In the genomic region with DNA sequence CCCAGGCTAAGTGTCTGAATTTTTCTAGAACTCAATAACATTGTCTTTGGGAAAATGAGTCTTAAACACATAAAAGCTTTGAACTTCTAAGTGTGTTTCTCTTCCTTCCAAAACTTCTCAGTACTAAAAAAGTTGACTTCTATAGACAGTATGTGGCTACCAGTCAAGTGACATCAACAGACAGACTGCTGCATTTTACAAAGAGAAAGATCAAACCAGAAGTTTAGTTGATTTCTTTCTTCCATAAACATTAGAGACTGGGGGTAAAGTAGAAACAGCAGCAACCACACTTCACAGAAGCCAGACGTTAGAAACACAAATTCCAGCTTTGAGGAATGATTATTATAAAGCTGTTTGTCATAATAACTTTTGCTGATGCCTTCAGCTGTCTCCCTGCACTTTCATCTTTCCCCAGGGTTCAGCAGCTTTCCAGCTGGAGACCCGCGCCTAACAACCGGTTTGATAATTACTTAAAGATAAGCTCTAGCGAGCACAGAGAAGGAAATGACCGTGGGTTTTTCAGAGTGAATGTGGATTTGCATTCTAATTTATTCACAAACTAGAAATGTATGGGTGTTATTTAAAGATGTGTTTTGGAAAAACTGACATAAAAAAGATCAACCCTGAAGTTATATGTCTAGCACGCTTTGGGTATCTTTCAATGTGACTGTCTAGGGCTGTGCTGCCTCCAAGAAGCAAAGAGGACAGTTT, we compare ENCODE assay signal across 10 cellular contexts. TPM values are rescaled to one million over a fixed set of nuclear protein-coding genes. Genes with fewer than 3 reads are reported as not detected.
DNase-seq lines count a peak whose midpoint lies in the region; ATAC-seq, FAIRE-seq and TF ChIP-seq lines count a peak whose summit lies in the region.
"Had no signal": no experiment of that assay in that cellular context is flagged by ENCODE, and none has a peak within 500 bp of the region (broad histone marks: within the 10 kb centered on the region; RNA-seq: fewer than 3 reads in every experiment).

No MANE protein-coding gene starts in this region.

- H3K27me3 ChIP-seq in MM.1S (replicated peaks; ENCODE audit: insufficient read depth, low read length) (no peaks in the 10 kb centered on the region), mesenchymal stem cell (ENCODE audit: control insufficient read depth in 1 of 2, insufficient read depth in 1 of 2, low read length in 2 of 2) (peaks cover 0 to 8% of the 10 kb centered on the region in 2 experiments), PC-9 (ENCODE audit: insufficient read depth, low read depth) (no peaks in the 10 kb centered on the region)

- H3K14ac ChIP-seq in mesenchymal stem cell (ENCODE audit: low read length in 2 of 2) = no peak overlapping the region

- H2BK5ac ChIP-seq in mesenchymal stem cell (ENCODE audit: low read depth, low read length, poor library complexity, severe bottlenecking) = no peak overlapping the region

- H2AFZ ChIP-seq in MM.1S (ENCODE audit: low read length) (no peak overlapping the region), mesenchymal stem cell (ENCODE audit: low read depth, low read length) (no peak overlapping the region), PC-9 (no peak overlapping the region)

- H3K4ac ChIP-seq in mesenchymal stem cell (ENCODE audit: low read depth in 1 of 2, low read length in 2 of 2) = no peak overlapping the region

- H2BK15ac ChIP-seq in mesenchymal stem cell (ENCODE audit: low read depth, poor library complexity, severe bottlenecking) = no peak overlapping the region

- no peak overlapping the region for H3K23ac ChIP-seq in mesenchymal stem cell (ENCODE audit: low read length in 2 of 2)

- H3K9me3 ChIP-seq in MM.1S (replicated peaks; ENCODE audit: insufficient read depth, low read length) (no peaks in the 10 kb centered on the region), mesenchymal stem cell (ENCODE audit: control insufficient read depth, low read length) (no peaks in the 10 kb centered on the region), PC-9 (ENCODE audit: insufficient read depth, low read depth) (no peaks in the 10 kb centered on the region)

- H3K4me3 ChIP-seq in MM.1S (ENCODE audit: low read length) (peak overlapping the region; percentile 10; the same call in 1 of the 2 replicates), mesenchymal stem cell (ENCODE audit: insufficient read depth in 1 of 2, low read depth in 1 of 2, low read length in 2 of 2) (peak overlapping the region in 1 of 2 experiments; percentile 74), PC-9 (no peak overlapping the region)

- POLR2A ChIA-PET in PC-9 (lab: Charles Lee; ENCODE audit: unreplicated experiment) = no interaction called here

- H3K9ac ChIP-seq in MM.1S (ENCODE audit: low read length) = no peak overlapping the region
- peak overlapping the region; percentile 72 for H3K9ac ChIP-seq in mesenchymal stem cell (ENCODE audit: low read length)

- H3K4me1 ChIP-seq in MM.1S (ENCODE audit: low read length) = peaks cover 3% of the 10 kb centered on the region
- H3K4me1 ChIP-seq in mesenchymal stem cell (ENCODE audit: control insufficient read depth, insufficient read depth, low read depth, low read length) = no peaks in the 10 kb centered on the region
- H3K4me1 ChIP-seq in PC-9 (replicated peaks; ENCODE audit: insufficient read depth) = no peaks in the 10 kb centered on the region

- H2BK120ac ChIP-seq in mesenchymal stem cell (ENCODE audit: low read depth, low read length) = no peak overlapping the region

- no peak overlapping the region for H4K91ac ChIP-seq in mesenchymal stem cell (ENCODE audit: low read length)

- no peaks in the 10 kb centered on the region for H3K79me1 ChIP-seq in mesenchymal stem cell (replicated peaks; ENCODE audit: low read length, poor library complexity, severe bottlenecking)

- WGBS in mesenchymal stem cell = 30% methylated on average over 6 of the region's 7 CpGs

- intact Hi-C loops in Right ventricle myocardium superior (cut with DNase I) = no loop called here
- intact Hi-C loops in PC-9 (cut with micrococcal nuclease; ENCODE audit: unreplicated experiment) = no loop called here

- H4K8ac ChIP-seq in mesenchymal stem cell (ENCODE audit: low read length) = no peak overlapping the region

- H3F3A ChIP-seq in MM.1S (ENCODE audit: insufficient read depth, low read length) (no peaks in the 10 kb centered on the region), PC-9 (ENCODE audit: insufficient read depth, low read depth) (no peaks in the 10 kb centered on the region)

- no TSS peak for BruUV-seq in PC-9 (replicated peaks; lab: Mats Ljungman, UMichigan)

- DNase-seq in GM18507 (ENCODE audit: extremely low spot score, insufficient read length, low read depth) = no peak
- DNase-seq in MM.1S = no peak
- DNase-seq in mesenchymal stem cell = no peak
- DNase-seq in NCI-H187 treated with DMSO at 0.1 percent for 48 hours (lab: John Stamatoyannopoulos, UW) = no peak
- no peak for DNase-seq in Right ventricle myocardium superior
- no peak for DNase-seq in PC-9
- DNase-seq in OCI-M2 (lab: John Stamatoyannopoulos, UW; ENCODE audit: unreplicated experiment) = no peak
- DNase-seq: SW 1271 had no signal

- CTCF ChIA-PET in PC-9 (lab: Charles Lee) = no interaction called here

- H2BK12ac ChIP-seq in mesenchymal stem cell (ENCODE audit: low read length in 2 of 2) = no peak overlapping the region

- ATAC-seq in GM21619 (IDR thresholded peaks at IDR 0.05; ENCODE audit: unreplicated experiment) (peak; percentile 67), Right ventricle myocardium superior (ENCODE audit: poor library complexity) (no peak)

- H3K79me2 ChIP-seq in MM.1S (ENCODE audit: low read length) = no peaks in the 10 kb centered on the region
- H3K79me2 ChIP-seq in PC-9 (ENCODE audit: low read depth) = no peaks in the 10 kb centered on the region

- H3K27ac ChIP-seq in MM.1S (ENCODE audit: low read length) = no peak overlapping the region
- no peak overlapping the region for H3K27ac ChIP-seq in mesenchymal stem cell (ENCODE audit: low read length, poor library complexity, severe bottlenecking)
- no peak overlapping the region for H3K27ac ChIP-seq in PC-9

- no peak overlapping the region for H3K18ac ChIP-seq in mesenchymal stem cell (ENCODE audit: low read depth in 1 of 2, low read length in 2 of 2)

- H4K20me1 ChIP-seq in MM.1S (ENCODE audit: insufficient read depth, low read length) (no peaks in the 10 kb centered on the region), PC-9 (ENCODE audit: insufficient read depth) (no peaks in the 10 kb centered on the region)

- H3K4me2 ChIP-seq in MM.1S (ENCODE audit: low read depth, low read length) (peak overlapping the region; percentile 15; the same call in 1 of the 2 replicates), mesenchymal stem cell (ENCODE audit: low read length, poor library complexity, severe bottlenecking) (peak overlapping the region; percentile 43), PC-9 (no peak overlapping the region)

- H3K36me3 ChIP-seq in MM.1S (replicated peaks; ENCODE audit: insufficient read depth, low read length) = no peaks in the 10 kb centered on the region
- no peaks in the 10 kb centered on the region for H3K36me3 ChIP-seq in mesenchymal stem cell (ENCODE audit: control insufficient read depth in 1 of 2, insufficient read depth in 2 of 2, low read depth in 1 of 2, low read length in 2 of 2)
- no peaks in the 10 kb centered on the region for H3K36me3 ChIP-seq in PC-9 (ENCODE audit: low read depth)

- FAIRE-seq in GM18507 (lab: Jason Lieb, UNC) = peak; percentile 39
- FAIRE-seq: G401.6 had no signal

- TF ChIP-seq CTCF in MM.1S (IDR thresholded peaks at IDR 0.05; ENCODE audit: low read length) (no peak), PC-9 (conservative IDR thresholded peaks at IDR 0.05) (no peak)

- H2AK5ac ChIP-seq in mesenchymal stem cell (ENCODE audit: low read length, severe bottlenecking) = no peak overlapping the region

- H3K9me2 ChIP-seq in MM.1S (replicated peaks; ENCODE audit: insufficient read depth, low read length) (no peaks in the 10 kb centered on the region), PC-9 (ENCODE audit: insufficient read depth) (no peaks in the 10 kb centered on the region)

RNA-seq across cellular contexts. Expression of gene ENAM, which starts 15.2 kb away (rescaled TPM):
- 0.03 TPM for polyA plus RNA-seq in mesenchymal stem cell (2013, experiment 1 of 2)
- polyA plus RNA-seq in mesenchymal stem cell (2013, experiment 2 of 2) = not detected
- total RNA-seq in Right ventricle myocardium superior = 3.8 TPM
- total RNA-seq in PC-9 (2021) = not detected in 2 replicates

RNA-seq across cellular contexts. Expression of gene AMBN, which starts 21.3 kb away (rescaled TPM):
- polyA plus RNA-seq in mesenchymal stem cell (2013, experiment 1 of 2) = not detected
- not detected for polyA plus RNA-seq in mesenchymal stem cell (2013, experiment 2 of 2)
- total RNA-seq in Right ventricle myocardium superior (not detected), PC-9 (2021) (not detected in 2 replicates)

RNA-seq across cellular contexts. Expression of gene JCHAIN, which starts 53.0 kb away (rescaled TPM):
- polyA plus RNA-seq in mesenchymal stem cell (2013, experiment 1 of 2) = not detected
- polyA plus RNA-seq in mesenchymal stem cell (2013, experiment 2 of 2) = not detected
- total RNA-seq in Right ventricle myocardium superior (4.4 TPM), PC-9 (2021) (not detected in 2 replicates)
